ENCODE assay signal across 17 cellular contexts in genomic region chr3:187104956-187105355, GRCh38. TPM values are rescaled to one million over a fixed set of nuclear protein-coding genes. Genes with fewer than 3 reads are reported as not detected.
DNase-seq lines count a peak whose midpoint lies in the region; ATAC-seq and TF ChIP-seq lines count a peak whose summit lies in the region.
"Had no signal": no experiment of that assay in that cellular context is flagged by ENCODE, and none has a peak within 500 bp of the region (broad histone marks: within the 10 kb centered on the region; RNA-seq: fewer than 3 reads in every experiment).

No MANE protein-coding gene starts in this region.

- no peaks in the 10 kb centered on the region for H3K9me3 Mint-ChIP-seq in glutamatergic neuron (ENCODE audit: unreplicated experiment)

- ATAC-seq in sciatic nerve (peak; percentile 67), HG03354 (IDR thresholded peaks at IDR 0.05; ENCODE audit: poor library complexity, severe bottlenecking, unreplicated experiment) (no peak)
- no peak for ATAC-seq in activated CD4-positive, CD25-positive, alpha-beta regulatory T cell treated with anti-CD3 and anti-CD28 coated beads, Interleukin-2, amount 50 U/mL, for 24 hours
- ATAC-seq: K562 had no signal

- TF ChIP-seq CTCF in AG10803 (conservative IDR thresholded peaks at IDR 0.05; ENCODE audit: low read length), result no peak
- TF ChIP-seq CTCF in fibroblast of the aortic adventitia (IDR thresholded peaks at IDR 0.05; ENCODE audit: insufficient read depth, low read length), result no peak
- no peak for TF ChIP-seq CTCF in glutamatergic neuron (IDR thresholded peaks at IDR 0.05; ENCODE audit: partially characterized antibody, unreplicated experiment)

- H3K4me3 ChIP-seq in AG10803 (ENCODE audit: low read length) (no peak overlapping the region), fibroblast of the aortic adventitia (ENCODE audit: low read depth, low read length) (no peak overlapping the region)
- H3K4me3 ChIP-seq: K562, skin epidermis had no signal

- H3K36me3 Mint-ChIP-seq in glutamatergic neuron (ENCODE audit: unreplicated experiment), result no peaks in the 10 kb centered on the region

- no peaks in the 10 kb centered on the region for H3K27me3 Mint-ChIP-seq in glutamatergic neuron (ENCODE audit: unreplicated experiment)

- H3K4me1 Mint-ChIP-seq in glutamatergic neuron (ENCODE audit: low read depth, unreplicated experiment), result no peaks in the 10 kb centered on the region

- peak; percentile 38 for DNase-seq in AG10803 (ENCODE audit: low read depth)
- peak; percentile 41 for DNase-seq in RPMI7951 (ENCODE audit: low read depth)
- DNase-seq in fibroblast of the aortic adventitia (ENCODE audit: low read depth), result peak; percentile 73
- DNase-seq in sciatic nerve (ENCODE audit: low spot score), result no peak
- no peak for DNase-seq in glutamatergic neuron
- DNase-seq in NCI-H2081 treated with DMSO at 0.1 percent for 48 hours (lab: John Stamatoyannopoulos, UW), result no peak
- DNase-seq: activated CD4-positive, alpha-beta T cell treated with anti-CD3 and anti-CD28 coated beads, Interleukin-2, amount 50 U/mL, for 48 hours; head of caudate nucleus; kidney glomerular epithelial cell; NCI-H1092 treated with DMSO at 0.1 percent for 48 hours; NCI-H2171 treated with DMSO at 0.1 percent for 48 hours; stimulated activated CD4-positive, alpha-beta T cell treated with anti-CD3 and anti-CD28 coated beads, Interleukin-4, amount 100 ng/mL, for 4 hours; SW 1271 had no signal

- no peak overlapping the region for H3K4me3 Mint-ChIP-seq in glutamatergic neuron (ENCODE audit: unreplicated experiment)

- H3K27ac Mint-ChIP-seq in glutamatergic neuron (ENCODE audit: unreplicated experiment), result no peak overlapping the region

- intact Hi-C loops in sciatic nerve (cut with DNase I), result no loop called here

RNA-seq across cellular contexts. Expression of gene RPL39L, which starts 34.3 kb away (rescaled TPM):
- total RNA-seq in RPMI7951 (2014; rRNA removed; shearing (Covaris generic)), result 142 and 143 TPM in 2 replicates
- total RNA-seq in fibroblast of the aortic adventitia (ENCODE audit: low replicate concordance) (2.8 and 33.8 TPM in 2 replicates), sciatic nerve (4.7 TPM), glutamatergic neuron (ENCODE audit: unreplicated experiment) (15.1 TPM)

Comparison
In these comparisons a context has a peak if more than half of its experiments do, and no peak if none do; other contexts are left out.
1. DNase-seq: peak in AG10803 (single experiment), RPMI7951 (single experiment) and fibroblast of the aortic adventitia (single experiment); none in sciatic nerve (single experiment), glutamatergic neuron (single experiment) and NCI-H2081 treated with DMSO at 0.1 percent for 48 hours (single experiment).